In genomic region chr21:44869860-44870747, GRCh38 we compare ENCODE assay signal across 7 cellular contexts. TPM values are rescaled to one million over a fixed set of nuclear protein-coding genes. Genes with fewer than 3 reads are reported as not detected.
DNase-seq lines count a peak whose midpoint lies in the region; ATAC-seq lines count a peak whose summit lies in the region.

No MANE protein-coding gene starts in this region.

- H3K4me1 Mint-ChIP-seq in activated CD4-positive, alpha-beta memory T cell treated with anti-CD3 and anti-CD28 coated beads, Interleukin-2, amount 10 ng/mL, durations not matched to agents 7 days and 5 days, result peaks cover 80% of the 10 kb centered on the region

- peak overlapping the region; percentile 66 for H3K4me3 Mint-ChIP-seq in activated CD4-positive, alpha-beta memory T cell treated with anti-CD3 and anti-CD28 coated beads, Interleukin-2, amount 10 ng/mL, durations not matched to agents 7 days and 5 days

- H3K27me3 Mint-ChIP-seq in activated CD4-positive, alpha-beta memory T cell treated with anti-CD3 and anti-CD28 coated beads, Interleukin-2, amount 10 ng/mL, durations not matched to agents 7 days and 5 days, result no peaks in the 10 kb centered on the region

- DNase-seq in HK-2 (ENCODE audit: unreplicated experiment) (peak; percentile 68), foreskin melanocyte (peak; percentile 93), sciatic nerve (ENCODE audit: low spot score) (no peak), NK-92 (lab: John Stamatoyannopoulos, UW; ENCODE audit: unreplicated experiment) (no peak)
- DNase-seq in activated CD4-positive, alpha-beta memory T cell treated with anti-CD3 and anti-CD28 coated beads, Interleukin-2, amount 10 ng/mL, durations not matched to agents 7 days and 5 days, result no peak
- no peak for DNase-seq in activated effector memory CD4-positive, alpha-beta T cell treated with anti-CD3 and anti-CD28 coated beads, Interleukin-2, amount 50 U/mL, for 16 hours

- intact Hi-C loops in sciatic nerve (cut with DNase I), result no loop called here

- peaks cover 36% of the 10 kb centered on the region for H3K36me3 Mint-ChIP-seq in activated CD4-positive, alpha-beta memory T cell treated with anti-CD3 and anti-CD28 coated beads, Interleukin-2, amount 10 ng/mL, durations not matched to agents 7 days and 5 days (ENCODE audit: low read depth)

- CTCF ChIA-PET in activated CD4-positive, alpha-beta memory T cell treated with anti-CD3 and anti-CD28 coated beads, Interleukin-2, amount 10 ng/mL, durations not matched to agents 7 days and 5 days (lab: Charles Lee), result no interaction called here

- peak; percentile 60 for ATAC-seq in sciatic nerve
- no peak for ATAC-seq in GM21381 (IDR thresholded peaks at IDR 0.05; ENCODE audit: unreplicated experiment)

- peak overlapping the region; percentile 75 for H3K27ac Mint-ChIP-seq in activated CD4-positive, alpha-beta memory T cell treated with anti-CD3 and anti-CD28 coated beads, Interleukin-2, amount 10 ng/mL, durations not matched to agents 7 days and 5 days

- no peaks in the 10 kb centered on the region for H3K9me3 Mint-ChIP-seq in activated CD4-positive, alpha-beta memory T cell treated with anti-CD3 and anti-CD28 coated beads, Interleukin-2, amount 10 ng/mL, durations not matched to agents 7 days and 5 days

- POLR2A ChIA-PET in activated CD4-positive, alpha-beta memory T cell treated with anti-CD3 and anti-CD28 coated beads, Interleukin-2, amount 10 ng/mL, durations not matched to agents 7 days and 5 days (lab: Charles Lee), result no interaction called here

RNA-seq across cellular contexts. Expression of gene PTTG1IP, which starts 3.4 kb away (rescaled TPM):
- 10 to 100 TPM; 80.3 to 82.6 TPM for total RNA-seq in activated CD4-positive, alpha-beta memory T cell treated with anti-CD3 and anti-CD28 coated beads, Interleukin-2, amount 10 ng/mL, durations not matched to agents 7 days and 5 days
- 192 TPM for total RNA-seq in sciatic nerve

RNA-seq across cellular contexts. Expression of gene ITGB2, which starts 50.6 kb away (rescaled TPM):
- 100 to 1,000 TPM; 631 to 642 TPM for total RNA-seq in activated CD4-positive, alpha-beta memory T cell treated with anti-CD3 and anti-CD28 coated beads, Interleukin-2, amount 10 ng/mL, durations not matched to agents 7 days and 5 days
- 56.7 TPM for total RNA-seq in sciatic nerve

RNA-seq across cellular contexts. Expression of gene SUMO3, which starts 52.2 kb away (rescaled TPM):
- total RNA-seq in activated CD4-positive, alpha-beta memory T cell treated with anti-CD3 and anti-CD28 coated beads, Interleukin-2, amount 10 ng/mL, durations not matched to agents 7 days and 5 days, result 10 to 100 TPM; 86.5 to 89.0 TPM
- 65.5 TPM for total RNA-seq in sciatic nerve

Comparison
In these comparisons a context has a peak if more than half of its experiments do, and no peak if none do; other contexts are left out.
1. DNase-seq: peak in HK-2 (single experiment) and foreskin melanocyte (single experiment); none in activated CD4-positive, alpha-beta memory T cell treated with anti-CD3 and anti-CD28 coated beads, Interleukin-2, amount 10 ng/mL, durations not matched to agents 7 days and 5 days (single experiment), sciatic nerve (single experiment), activated effector memory CD4-positive, alpha-beta T cell treated with anti-CD3 and anti-CD28 coated beads, Interleukin-2, amount 50 U/mL, for 16 hours (single experiment) and NK-92 (single experiment).
2. RNA of gene ITGB2, which starts 50.6 kb away (total RNA-seq): 631 to 642 TPM in activated CD4-positive, alpha-beta memory T cell treated with anti-CD3 and anti-CD28 coated beads, Interleukin-2, amount 10 ng/mL, durations not matched to agents 7 days and 5 days; 56.7 TPM in sciatic nerve (single experiment); every median in the first group is over 10 times any median in the second.